Comparison of ENCODE assay signal across 8 cellular contexts in genomic region chr10:71889388-71889987, GRCh38. TPM values are rescaled to one million over a fixed set of nuclear protein-coding genes. Genes with fewer than 3 reads are reported as not detected.
DNase-seq lines count a peak whose midpoint lies in the region; FAIRE-seq and TF ChIP-seq lines count a peak whose summit lies in the region.

No MANE protein-coding gene starts in this region.

- no peaks in the 10 kb centered on the region for H3K27me3 Mint-ChIP-seq in osteocyte (ENCODE audit: unreplicated experiment)

- H3K27ac Mint-ChIP-seq in osteocyte (ENCODE audit: unreplicated experiment), result peak overlapping the region; percentile 94

- TF ChIP-seq POLR2A in H54 (IDR thresholded peaks at IDR 0.05; ENCODE audit: low read depth, low read length), result no peak

- no peaks in the 10 kb centered on the region for H3K36me3 Mint-ChIP-seq in osteocyte (ENCODE audit: unreplicated experiment)

- H3K9me3 Mint-ChIP-seq in osteocyte (ENCODE audit: unreplicated experiment), result no peaks in the 10 kb centered on the region

- peaks cover 18% of the 10 kb centered on the region for H3K4me1 Mint-ChIP-seq in osteocyte (ENCODE audit: unreplicated experiment)

- TF ChIP-seq CTCF in GM12865 (IDR thresholded peaks at IDR 0.05; ENCODE audit: insufficient read depth, low read depth, low read length, missing control alignments) (no peak), epithelial cell of proximal tubule (conservative IDR thresholded peaks at IDR 0.05; ENCODE audit: low read depth, low read length) (peak; percentile 38), osteocyte (IDR thresholded peaks at IDR 0.05) (no peak)

- peak overlapping the region; percentile 56 for H3K4me3 ChIP-seq in GM12865 (ENCODE audit: low read depth, low read length)
- H3K4me3 ChIP-seq in epithelial cell of proximal tubule (ENCODE audit: low read depth, low read length), result peak overlapping the region; percentile 71

- DNase-seq in GM12865 (ENCODE audit: low read depth) (peak; percentile 24), RPMI8226 (peak; percentile 27), epithelial cell of proximal tubule (ENCODE audit: low read depth) (no peak), osteocyte (ENCODE audit: extremely low spot score, unreplicated experiment) (no peak), NCI-H2081 (lab: John Stamatoyannopoulos, UW) (no peak), H54 (ENCODE audit: insufficient read length, low spot score) (no peak), anterior cingulate cortex (lab: John Stamatoyannopoulos, UW) (no peak)
- no peak for DNase-seq in stimulated activated CD4-positive, alpha-beta T cell treated with anti-CD3 and anti-CD28 coated beads, Interleukin-12 subunit alpha, Interleukin-12 subunit beta, amount 100 ng/mL, for 4 hours

- peak overlapping the region; percentile 83 for H3K4me3 Mint-ChIP-seq in osteocyte (ENCODE audit: unreplicated experiment)

- FAIRE-seq in H54 (lab: Jason Lieb, UNC), result no peak

RNA-seq across cellular contexts. Expression of gene PSAP, which starts 38.4 kb away (rescaled TPM):
- 444 and 614 TPM in 2 replicates for total RNA-seq in epithelial cell of proximal tubule
- total RNA-seq in osteocyte, result 1,262 and 1,314 TPM in 2 replicates

Comparison
In these comparisons a context has a peak if more than half of its experiments do, and no peak if none do; other contexts are left out.
1. DNase-seq: peak in GM12865 (single experiment) and RPMI8226 (single experiment); none in epithelial cell of proximal tubule (single experiment), osteocyte (single experiment), NCI-H2081 (0 of 2), H54 (single experiment), anterior cingulate cortex (0 of 58) and stimulated activated CD4-positive, alpha-beta T cell treated with anti-CD3 and anti-CD28 coated beads, Interleukin-12 subunit alpha, Interleukin-12 subunit beta, amount 100 ng/mL, for 4 hours (single experiment).